Comparison of ENCODE assay signal across 27 cellular contexts in genomic region chr13:43424386-43424785, GRCh38.
"Had no signal": no experiment of that assay in that cellular context is flagged by ENCODE, and none has a peak within 500 bp of the region (broad histone marks: within the 10 kb centered on the region; RNA-seq: fewer than 3 reads in every experiment).

No MANE protein-coding gene starts in this region.

- H3K9me3 ChIP-seq: esophagus squamous epithelium, neutrophil, uterus had no signal

- H3K4me1 ChIP-seq: esophagus squamous epithelium, uterus had no signal

- H3K36me3 ChIP-seq: esophagus squamous epithelium, heart right ventricle, neutrophil, uterus had no signal

- H3K27me3 Mint-ChIP-seq: activated CD4-positive, alpha-beta T cell treated with anti-CD3 and anti-CD28 coated beads for 36 hours; naive B cell; progenitor cell of endocrine pancreas; stimulated activated naive CD8-positive, alpha-beta T cell treated with anti-CD3 and anti-CD28 coated beads, Interleukin-15, Interleukin-2, amounts not matched to agents 100 ng/mL and 50 ng/mL, for 24 hours had no signal

- H3K27ac Mint-ChIP-seq: activated CD4-positive, alpha-beta T cell treated with anti-CD3 and anti-CD28 coated beads for 36 hours; activated CD8-positive, alpha-beta memory T cell treated with anti-CD3 and anti-CD28 coated beads, Interleukin-2, amount 10 ng/mL, durations not matched to agents 7 days and 5 days; activated CD8-positive, alpha-beta T cell treated with anti-CD3 and anti-CD28 coated beads, Interleukin-2, amount 10 ng/mL, durations not matched to agents 7 days and 5 days; activated naive CD4-positive, alpha-beta T cell treated with anti-CD3 and anti-CD28 coated beads, Interleukin-2, amount 50 U/mL, for 72 hours; mesothelial cell of epicardium; naive B cell; nephron progenitor cell; progenitor cell of endocrine pancreas; stimulated activated effector memory CD8-positive, alpha-beta T cell treated with anti-CD3 and anti-CD28 coated beads, Interleukin-12 subunit alpha, Interleukin-12 subunit beta, amount 100 ng/mL, for 72 hours; stimulated activated naive CD8-positive, alpha-beta T cell treated with anti-CD3 and anti-CD28 coated beads, Interleukin-15, Interleukin-2, amounts not matched to agents 100 ng/mL and 50 ng/mL, for 24 hours; type B pancreatic cell had no signal

- H3K27me3 ChIP-seq: esophagus squamous epithelium, heart right ventricle, neutrophil, uterus had no signal

- H3K4me1 Mint-ChIP-seq: activated CD4-positive, alpha-beta T cell treated with anti-CD3 and anti-CD28 coated beads for 36 hours; activated CD8-positive, alpha-beta memory T cell treated with anti-CD3 and anti-CD28 coated beads, Interleukin-2, amount 10 ng/mL, durations not matched to agents 7 days and 5 days; central memory CD8-positive, alpha-beta T cell; naive B cell; stimulated activated effector memory CD8-positive, alpha-beta T cell treated with anti-CD3 and anti-CD28 coated beads, Interleukin-12 subunit alpha, Interleukin-12 subunit beta, amount 100 ng/mL, for 72 hours had no signal

- H3K4me3 ChIP-seq: esophagus squamous epithelium, heart right ventricle, skin epidermis, uterus had no signal

- DNase-seq: activated CD4-positive, alpha-beta T cell treated with anti-CD3 and anti-CD28 coated beads for 36 hours; activated CD4-positive, CD25-positive, alpha-beta regulatory T cell; activated CD8-positive, alpha-beta memory T cell treated with anti-CD3 and anti-CD28 coated beads, Interleukin-2, amount 10 ng/mL, durations not matched to agents 7 days and 5 days; activated CD8-positive, alpha-beta T cell treated with anti-CD3 and anti-CD28 coated beads, Interleukin-2, amount 10 ng/mL, durations not matched to agents 7 days and 5 days; activated naive CD4-positive, alpha-beta T cell; activated T-cell treated with anti-CD3 and anti-CD28 coated beads, Interleukin-2, amount 50 U/mL, for 48 hours; dermis blood vessel endothelial cell; effector CD4-positive, alpha-beta T cell; esophagus squamous epithelium; foreskin melanocyte; heart right ventricle; left colon; naive B cell; nephron progenitor cell; retina; stimulated activated CD4-positive, alpha-beta T cell treated with anti-CD3 and anti-CD28 coated beads, Interleukin-4, amount 100 ng/mL, for 24 hours; uterus had no signal

- H3K36me3 Mint-ChIP-seq: activated CD8-positive, alpha-beta memory T cell treated with anti-CD3 and anti-CD28 coated beads, Interleukin-2, amount 10 ng/mL, durations not matched to agents 7 days and 5 days; activated naive CD4-positive, alpha-beta T cell treated with anti-CD3 and anti-CD28 coated beads, Interleukin-2, amount 50 U/mL, for 72 hours; naive B cell; stimulated activated effector memory CD8-positive, alpha-beta T cell treated with anti-CD3 and anti-CD28 coated beads, Interleukin-12 subunit alpha, Interleukin-12 subunit beta, amount 100 ng/mL, for 72 hours had no signal

- ATAC-seq: activated CD4-positive, alpha-beta T cell treated with anti-CD3 and anti-CD28 coated beads for 36 hours; activated CD8-positive, alpha-beta memory T cell treated with anti-CD3 and anti-CD28 coated beads, Interleukin-2, amount 10 ng/mL, durations not matched to agents 7 days and 5 days; activated CD8-positive, alpha-beta T cell treated with anti-CD3 and anti-CD28 coated beads, Interleukin-2, amount 10 ng/mL, durations not matched to agents 7 days and 5 days; activated naive CD4-positive, alpha-beta T cell treated with anti-CD3 and anti-CD28 coated beads, Interleukin-2, amount 50 U/mL, for 72 hours; heart right ventricle; left colon; sciatic nerve; stimulated activated effector memory CD8-positive, alpha-beta T cell treated with anti-CD3 and anti-CD28 coated beads, Interleukin-12 subunit alpha, Interleukin-12 subunit beta, amount 100 ng/mL, for 72 hours had no signal

- H3K4me3 Mint-ChIP-seq: activated CD4-positive, alpha-beta T cell treated with anti-CD3 and anti-CD28 coated beads for 36 hours; activated CD8-positive, alpha-beta memory T cell treated with anti-CD3 and anti-CD28 coated beads, Interleukin-2, amount 10 ng/mL, durations not matched to agents 7 days and 5 days; activated CD8-positive, alpha-beta T cell treated with anti-CD3 and anti-CD28 coated beads, Interleukin-2, amount 10 ng/mL, durations not matched to agents 7 days and 5 days; central memory CD8-positive, alpha-beta T cell; mesothelial cell of epicardium; nephron progenitor cell; stimulated activated effector memory CD8-positive, alpha-beta T cell treated with anti-CD3 and anti-CD28 coated beads, Interleukin-12 subunit alpha, Interleukin-12 subunit beta, amount 100 ng/mL, for 72 hours; stimulated activated naive CD8-positive, alpha-beta T cell treated with anti-CD3 and anti-CD28 coated beads, Interleukin-15, Interleukin-2, amounts not matched to agents 100 ng/mL and 50 ng/mL, for 24 hours; type B pancreatic cell had no signal

- H3K27ac ChIP-seq: esophagus squamous epithelium, heart right ventricle, neutrophil, skin epidermis, uterus had no signal

- H3K9me3 Mint-ChIP-seq: central memory CD8-positive, alpha-beta T cell; stimulated activated effector memory CD8-positive, alpha-beta T cell treated with anti-CD3 and anti-CD28 coated beads, Interleukin-12 subunit alpha, Interleukin-12 subunit beta, amount 100 ng/mL, for 72 hours; stimulated activated naive CD8-positive, alpha-beta T cell treated with anti-CD3 and anti-CD28 coated beads, Interleukin-15, Interleukin-2, amounts not matched to agents 100 ng/mL and 50 ng/mL, for 24 hours had no signal
